In genomic region chr22:49598338-49598737, GRCh38 we compare ENCODE assay signal across 26 cellular contexts.
"Had no signal": no experiment of that assay in that cellular context is flagged by ENCODE, and none has a peak within 500 bp of the region (broad histone marks: within the 10 kb centered on the region; RNA-seq: fewer than 3 reads in every experiment).

No MANE protein-coding gene starts in this region.

- H3K4me1 ChIP-seq: left lung, neural progenitor cell, right atrium auricular region, suprapubic skin, tibial artery, vagina had no signal

- ATAC-seq: left colon; left lung; naive thymus-derived CD8-positive, alpha-beta T cell; sciatic nerve; stimulated activated effector memory CD8-positive, alpha-beta T cell treated with anti-CD3 and anti-CD28 coated beads, Interleukin-12 subunit alpha, Interleukin-12 subunit beta, amount 100 ng/mL, for 72 hours had no signal

- H3K4me3 ChIP-seq: left lung, lung, neural progenitor cell, ovary, right atrium auricular region, spleen, suprapubic skin, thoracic aorta, tibial artery, vagina had no signal

- H3K4me3 Mint-ChIP-seq: memory B cell; naive thymus-derived CD8-positive, alpha-beta T cell; nephron; neural progenitor cell; stimulated activated effector memory CD8-positive, alpha-beta T cell treated with anti-CD3 and anti-CD28 coated beads, Interleukin-12 subunit alpha, Interleukin-12 subunit beta, amount 100 ng/mL, for 72 hours; stimulated activated naive CD8-positive, alpha-beta T cell treated with anti-CD3 and anti-CD28 coated beads, Interleukin-15, Interleukin-2, amounts not matched to agents 100 ng/mL and 50 ng/mL, for 24 hours; type B pancreatic cell had no signal

- H3K36me3 ChIP-seq: neural progenitor cell, ovary, right atrium auricular region, suprapubic skin, thoracic aorta, tibial artery, vagina had no signal

- H3K9me3 Mint-ChIP-seq: memory B cell; nephron; stimulated activated effector memory CD8-positive, alpha-beta T cell treated with anti-CD3 and anti-CD28 coated beads, Interleukin-12 subunit alpha, Interleukin-12 subunit beta, amount 100 ng/mL, for 72 hours; stimulated activated naive CD8-positive, alpha-beta T cell treated with anti-CD3 and anti-CD28 coated beads, Interleukin-15, Interleukin-2, amounts not matched to agents 100 ng/mL and 50 ng/mL, for 24 hours; type B pancreatic cell had no signal

- H3K36me3 Mint-ChIP-seq: neural progenitor cell; stimulated activated effector memory CD8-positive, alpha-beta T cell treated with anti-CD3 and anti-CD28 coated beads, Interleukin-12 subunit alpha, Interleukin-12 subunit beta, amount 100 ng/mL, for 72 hours; type B pancreatic cell had no signal

- DNase-seq: hippocampal formation; kidney; left colon; naive thymus-derived CD8-positive, alpha-beta T cell; occipital lobe; ovary; small intestine; stimulated activated CD4-positive, alpha-beta T cell treated with anti-CD3 and anti-CD28 coated beads, Interleukin-4, amount 100 ng/mL, for 24 hours; stimulated activated naive CD4-positive, alpha-beta T cell had no signal

- H3K4me1 Mint-ChIP-seq: memory B cell; nephron; stimulated activated effector memory CD8-positive, alpha-beta T cell treated with anti-CD3 and anti-CD28 coated beads, Interleukin-12 subunit alpha, Interleukin-12 subunit beta, amount 100 ng/mL, for 72 hours had no signal

- H3K9me3 ChIP-seq: left lung, neutrophil, ovary, spleen, suprapubic skin, thoracic aorta, vagina had no signal

- H3K27ac ChIP-seq: left lung, neural progenitor cell, neutrophil, ovary, right atrium auricular region, spleen, suprapubic skin, thoracic aorta, tibial artery, vagina had no signal

- H3K27me3 Mint-ChIP-seq: memory B cell; naive thymus-derived CD8-positive, alpha-beta T cell; progenitor cell of endocrine pancreas; stimulated activated naive CD8-positive, alpha-beta T cell treated with anti-CD3 and anti-CD28 coated beads, Interleukin-15, Interleukin-2, amounts not matched to agents 100 ng/mL and 50 ng/mL, for 24 hours; type B pancreatic cell had no signal

- H3K27ac Mint-ChIP-seq: memory B cell; naive thymus-derived CD8-positive, alpha-beta T cell; nephron; neural progenitor cell; progenitor cell of endocrine pancreas; stimulated activated effector memory CD8-positive, alpha-beta T cell treated with anti-CD3 and anti-CD28 coated beads, Interleukin-12 subunit alpha, Interleukin-12 subunit beta, amount 100 ng/mL, for 72 hours; stimulated activated naive CD8-positive, alpha-beta T cell treated with anti-CD3 and anti-CD28 coated beads, Interleukin-15, Interleukin-2, amounts not matched to agents 100 ng/mL and 50 ng/mL, for 24 hours; type B pancreatic cell had no signal

- H3K27me3 ChIP-seq: left lung, neural progenitor cell, neutrophil, ovary, right atrium auricular region, spleen, vagina had no signal
